In the genomic region with DNA sequence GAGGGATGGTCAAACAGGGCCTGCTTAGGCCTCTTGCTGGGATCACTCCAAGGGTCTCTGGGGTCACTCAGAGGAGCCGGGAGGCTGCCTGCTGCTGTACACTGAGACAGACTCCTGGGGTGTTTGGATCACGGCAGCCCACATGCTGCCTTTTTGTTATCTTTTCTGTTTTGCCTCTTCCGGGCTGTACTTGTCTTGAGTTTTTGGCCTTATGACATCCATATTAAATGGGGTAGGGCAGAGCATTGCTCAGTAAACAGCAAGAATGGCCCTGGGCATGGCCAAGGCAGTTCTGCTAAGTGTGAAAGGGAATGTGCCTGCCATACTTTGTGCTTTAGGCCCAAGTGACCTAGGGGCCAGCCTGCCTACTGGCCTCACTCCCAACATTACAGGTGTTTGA, we compare ENCODE assay signal across 14 cellular contexts. TPM values are rescaled to one million over a fixed set of nuclear protein-coding genes. Genes with fewer than 3 reads are reported as not detected.
DNase-seq lines count a peak whose midpoint lies in the region; ATAC-seq, FAIRE-seq and TF ChIP-seq lines count a peak whose summit lies in the region.
"Had no signal": no experiment of that assay in that cellular context is flagged by ENCODE, and none has a peak within 500 bp of the region (broad histone marks: within the 10 kb centered on the region; RNA-seq: fewer than 3 reads in every experiment).

No MANE protein-coding gene starts in this region.

- H3K27me3 ChIP-seq in astrocyte (ENCODE audit: insufficient read depth, low read length), result peaks cover 13% of the 10 kb centered on the region
- H3K27me3 ChIP-seq in iPS-20b (ENCODE audit: insufficient read depth, low read length), result peaks cover 47% of the 10 kb centered on the region
- H3K27me3 ChIP-seq: BLaER1 treated with 17β-estradiol and CSF1 and Interleukin-3, amounts not matched to agents 10 nM and 100 nM had no signal

- H3K36me3 ChIP-seq in astrocyte (ENCODE audit: insufficient read depth, low read length) (no peaks in the 10 kb centered on the region), iPS-20b (ENCODE audit: insufficient read depth, low read depth, low read length) (no peaks in the 10 kb centered on the region)
- H3K36me3 ChIP-seq: BLaER1 treated with 17β-estradiol and CSF1 and Interleukin-3, amounts not matched to agents 10 nM and 100 nM; thoracic aorta had no signal

- H3K27me3 Mint-ChIP-seq in activated naive CD4-positive, alpha-beta T cell treated with anti-CD3 and anti-CD28 coated beads, Interleukin-2, amount 50 U/mL, for 24 hours, result peaks cover 30% of the 10 kb centered on the region
- H3K27me3 Mint-ChIP-seq in astrocyte (ENCODE audit: low read depth, unreplicated experiment) (peaks cover 25% of the 10 kb centered on the region), progenitor cell of endocrine pancreas (peaks cover 49% of the 10 kb centered on the region)
- H3K27me3 Mint-ChIP-seq in activated T-cell treated with anti-CD3 and anti-CD28 coated beads, Interleukin-2, amount 50 U/mL, for 4 hours (ENCODE audit: low read depth), result peaks cover 37% of the 10 kb centered on the region

- H3K9ac ChIP-seq in astrocyte (ENCODE audit: low read length), result no peak overlapping the region
- H3K9ac ChIP-seq in iPS-20b (ENCODE audit: low read depth, low read length), result no peak overlapping the region
- H3K9ac ChIP-seq: BLaER1 treated with 17β-estradiol and CSF1 and Interleukin-3, amounts not matched to agents 10 nM and 100 nM had no signal

- H3K9me3 ChIP-seq in astrocyte (ENCODE audit: insufficient read depth, low read depth, low read length) (no peaks in the 10 kb centered on the region), iPS-20b (ENCODE audit: insufficient read depth, low read depth, low read length) (no peaks in the 10 kb centered on the region)
- H3K9me3 ChIP-seq: left ventricle myocardium inferior, thoracic aorta had no signal

- FAIRE-seq in astrocyte (lab: Jason Lieb, UNC), result no peak
- FAIRE-seq: colon had no signal

- H4K20me1 ChIP-seq in astrocyte (ENCODE audit: insufficient read depth, low read length), result no peaks in the 10 kb centered on the region
- H4K20me1 ChIP-seq: BLaER1 treated with 17β-estradiol and CSF1 and Interleukin-3, amounts not matched to agents 10 nM and 100 nM had no signal

- peaks cover 9% of the 10 kb centered on the region for H3K4me1 Mint-ChIP-seq in activated naive CD4-positive, alpha-beta T cell treated with anti-CD3 and anti-CD28 coated beads, Interleukin-2, amount 50 U/mL, for 24 hours
- H3K4me1 Mint-ChIP-seq in astrocyte (ENCODE audit: low read depth, unreplicated experiment) (peaks cover 20% of the 10 kb centered on the region), progenitor cell of endocrine pancreas (ENCODE audit: low read depth) (peaks cover 6% of the 10 kb centered on the region)
- H3K4me1 Mint-ChIP-seq in activated T-cell treated with anti-CD3 and anti-CD28 coated beads, Interleukin-2, amount 50 U/mL, for 4 hours (ENCODE audit: low read depth), result peaks cover 5% of the 10 kb centered on the region

- H3K4me3 ChIP-seq in astrocyte (ENCODE audit: insufficient read depth, low read depth, low read length) (no peak overlapping the region), iPS-20b (ENCODE audit: low read length) (peak overlapping the region; percentile 81)
- H3K4me3 ChIP-seq: BLaER1 treated with 17β-estradiol and CSF1 and Interleukin-3, amounts not matched to agents 10 nM and 100 nM had no signal

- DNase-seq in activated naive CD4-positive, alpha-beta T cell treated with anti-CD3 and anti-CD28 coated beads, Interleukin-2, amount 50 U/mL, for 16 hours, result no peak
- DNase-seq in astrocyte (ENCODE audit: low read depth) (no peak), progenitor cell of endocrine pancreas (ENCODE audit: low spot score, unreplicated experiment) (no peak), NCI-H1930 (lab: John Stamatoyannopoulos, UW) (no peak)
- no peak for DNase-seq in activated T-cell treated with anti-CD3 and anti-CD28 coated beads, Interleukin-2, amount 50 U/mL, for 4 hours
- DNase-seq: left ventricle myocardium inferior had no signal

- H3K4me3 Mint-ChIP-seq in activated naive CD4-positive, alpha-beta T cell treated with anti-CD3 and anti-CD28 coated beads, Interleukin-2, amount 50 U/mL, for 24 hours, result peak overlapping the region; percentile 73
- H3K4me3 Mint-ChIP-seq in astrocyte (ENCODE audit: unreplicated experiment) (peak overlapping the region; percentile 74), progenitor cell of endocrine pancreas (ENCODE audit: low read depth) (peak overlapping the region; percentile 75)
- H3K4me3 Mint-ChIP-seq in activated T-cell treated with anti-CD3 and anti-CD28 coated beads, Interleukin-2, amount 50 U/mL, for 4 hours, result no peak overlapping the region

- no peak overlapping the region for H3K27ac Mint-ChIP-seq in activated naive CD4-positive, alpha-beta T cell treated with anti-CD3 and anti-CD28 coated beads, Interleukin-2, amount 50 U/mL, for 24 hours
- no peak overlapping the region for H3K27ac Mint-ChIP-seq in astrocyte (ENCODE audit: unreplicated experiment)
- no peak overlapping the region for H3K27ac Mint-ChIP-seq in progenitor cell of endocrine pancreas

- H3K4me1 ChIP-seq in astrocyte (ENCODE audit: insufficient read depth, low read length) (peaks cover 10% of the 10 kb centered on the region), iPS-20b (ENCODE audit: insufficient read depth, low read length) (peaks cover 3% of the 10 kb centered on the region; the same call in 1 of the 2 replicates)
- H3K4me1 ChIP-seq: BLaER1 treated with 17β-estradiol and CSF1 and Interleukin-3, amounts not matched to agents 10 nM and 100 nM had no signal

- no peaks in the 10 kb centered on the region for H3K9me3 Mint-ChIP-seq in activated naive CD4-positive, alpha-beta T cell treated with anti-CD3 and anti-CD28 coated beads, Interleukin-2, amount 50 U/mL, for 24 hours
- H3K9me3 Mint-ChIP-seq in astrocyte (ENCODE audit: unreplicated experiment) (peaks cover 6% of the 10 kb centered on the region), progenitor cell of endocrine pancreas (ENCODE audit: low read depth) (no peaks in the 10 kb centered on the region)
- H3K9me3 Mint-ChIP-seq in activated T-cell treated with anti-CD3 and anti-CD28 coated beads, Interleukin-2, amount 50 U/mL, for 4 hours, result no peaks in the 10 kb centered on the region

- no peaks in the 10 kb centered on the region for H3K79me2 ChIP-seq in astrocyte (ENCODE audit: insufficient read depth, low read length)

- no peak for ATAC-seq in activated T-cell treated with anti-CD3 and anti-CD28 coated beads, Interleukin-2, amount 50 U/mL, for 4 hours
- ATAC-seq in HG02759 (IDR thresholded peaks at IDR 0.05; ENCODE audit: unreplicated experiment), result no peak

- TF ChIP-seq CTCF in astrocyte (IDR thresholded peaks at IDR 0.05; ENCODE audit: insufficient read depth, low read depth, low read length) (no peak), progenitor cell of endocrine pancreas (IDR thresholded peaks at IDR 0.05; ENCODE audit: unreplicated experiment) (no peak)

- H3K4me2 ChIP-seq in astrocyte (ENCODE audit: low read length), result no peak overlapping the region
- H3K4me2 ChIP-seq: BLaER1 treated with 17β-estradiol and CSF1 and Interleukin-3, amounts not matched to agents 10 nM and 100 nM had no signal

- H3K27ac ChIP-seq in astrocyte (ENCODE audit: low read depth, low read length), result no peak overlapping the region
- no peak overlapping the region for H3K27ac ChIP-seq in iPS-20b (ENCODE audit: low read length)
- H3K27ac ChIP-seq: BLaER1 treated with 17β-estradiol and CSF1 and Interleukin-3, amounts not matched to agents 10 nM and 100 nM; left ventricle myocardium inferior; thoracic aorta had no signal

- no peak overlapping the region for H2AFZ ChIP-seq in astrocyte (ENCODE audit: low read depth, low read length)

- peaks cover 1% of the 10 kb centered on the region for H3K36me3 Mint-ChIP-seq in activated naive CD4-positive, alpha-beta T cell treated with anti-CD3 and anti-CD28 coated beads, Interleukin-2, amount 50 U/mL, for 24 hours
- H3K36me3 Mint-ChIP-seq in astrocyte (ENCODE audit: low read depth, unreplicated experiment) (no peaks in the 10 kb centered on the region), progenitor cell of endocrine pancreas (ENCODE audit: insufficient read depth) (no peaks in the 10 kb centered on the region)
- H3K36me3 Mint-ChIP-seq in activated T-cell treated with anti-CD3 and anti-CD28 coated beads, Interleukin-2, amount 50 U/mL, for 4 hours (ENCODE audit: insufficient read depth), result no peaks in the 10 kb centered on the region

RNA-seq across cellular contexts. Expression of a gene that starts 0.8 kb away (rescaled TPM):
- 0.53 and 0.75 TPM in 2 replicates for total RNA-seq in astrocyte
- total RNA-seq in progenitor cell of endocrine pancreas, result 1.3 and 1.4 TPM in 2 replicates
- total RNA-seq in activated T-cell treated with anti-CD3 and anti-CD28 coated beads, Interleukin-2, amount 50 U/mL, for 4 hours, result not detected
- total RNA-seq: fibroblast of lung, LHCN-M2 had no signal
